ENCODE assay signal across 8 cellular contexts in genomic region chr1:11272842-11273594, GRCh38. TPM values are rescaled to one million over a fixed set of nuclear protein-coding genes. Genes with fewer than 3 reads are reported as not detected.
DNase-seq lines count a peak whose midpoint lies in the region; ATAC-seq, FAIRE-seq and TF ChIP-seq lines count a peak whose summit lies in the region.

Gene UBIAD1 (plus strand): TSS chr1:11273198. CDS start chr1:11273532, 334 bp downstream.

- DNase-seq in COLO668 (lab: John Stamatoyannopoulos, UW; ENCODE audit: unreplicated experiment) = peak; percentile 99
- DNase-seq in HL-60 (ENCODE audit: low read depth in 1 of 2, low spot score in 1 of 2) = peak; percentile 84 to 87
- DNase-seq in NOMO-1 treated with dmso at 0.1 percent for 144 hours (lab: John Stamatoyannopoulos, UW; ENCODE audit: unreplicated experiment) = peak; percentile 81
- DNase-seq in activated CD8-positive, alpha-beta memory T cell treated with anti-CD3 and anti-CD28 coated beads for 4 hours (ENCODE audit: low read depth in 2 of 2) = peak; percentile 65 to 80
- DNase-seq in H1 (ENCODE audit: low read depth in 1 of 2, low spot score in 2 of 2) = peak; percentile 64 to 79
- peak; percentile 92 for DNase-seq in mesendoderm
- DNase-seq in stimulated activated CD8-positive, alpha-beta memory T cell treated with anti-CD3 and anti-CD28 coated beads, Interleukin-12 subunit alpha, Interleukin-12 subunit beta, amount 100 ng/mL, for 4 hours (ENCODE audit: low read depth) = peak; percentile 72

- H2BK15ac ChIP-seq in H1 (ENCODE audit: low read length) (no peak within 1 kb of the TSS), mesendoderm (replicated peaks; ENCODE audit: low read depth) (no peak within 1 kb of the TSS)

- H3K27me3 ChIP-seq in HL-60 (ENCODE audit: insufficient read depth, poor library complexity, severe bottlenecking) (no peaks in the 10 kb centered on the region), H1 (replicated peaks in 1 of 4; ENCODE audit: control insufficient read depth in 3 of 4, extremely low read depth in 1 of 4, insufficient read depth in 3 of 4, low read length in 3 of 4) (no peaks in the 10 kb centered on the region), mesendoderm (ENCODE audit: insufficient read depth, low read length, poor library complexity) (no peaks in the 10 kb centered on the region)

- ATAC-seq in GM19463 (IDR thresholded peaks at IDR 0.05; ENCODE audit: unreplicated experiment) = peak; percentile 88

- H3K27ac ChIP-seq in HL-60 (replicated peaks) = peak within 1 kb of the TSS; percentile 100
- H3K27ac ChIP-seq in H1 (ENCODE audit: low read depth, low read length) = peak within 1 kb of the TSS; percentile 92
- H3K27ac ChIP-seq in mesendoderm (ENCODE audit: low read depth, low read length) = peak within 1 kb of the TSS; percentile 86

- peak within 1 kb of the TSS; percentile 96 for H2AFZ ChIP-seq in H1 (ENCODE audit: low read length)

- CTCF ChIA-PET in H1 (lab: Charles Lee; ENCODE audit: partially characterized antibody) = interaction anchor here (0.8 to 3.1 kb wide), 5 partner anchors 11 to 372 kb away, joined by 3 to 19 read pairs (median 3); partner anchors contain the start of gene MTOR

- H2BK12ac ChIP-seq in H1 (ENCODE audit: low read depth, low read length) = peak within 1 kb of the TSS; percentile 60

- TF ChIP-seq RAD21 in H1 (IDR thresholded peaks at IDR 0.05 in 1 of 2, conservative IDR thresholded peaks at IDR 0.05 in 1 of 2; ENCODE audit: low read depth in 2 of 2, low read length in 2 of 2) = peak; percentile 17 to 35; a peak in 2 of 4 replicates

- peak within 1 kb of the TSS; percentile 96 for H4K5ac ChIP-seq in H1 (ENCODE audit: insufficient read length, low read depth, low read length)
- H4K5ac ChIP-seq in mesendoderm (ENCODE audit: low read length) = no peak within 1 kb of the TSS

- H3K4ac ChIP-seq in H1 (replicated peaks; ENCODE audit: insufficient read length, low read depth, low read length) = no peak within 1 kb of the TSS
- H3K4ac ChIP-seq in mesendoderm (ENCODE audit: low read depth, low read length) = peak within 1 kb of the TSS; percentile 26

- peaks cover 0 to 2% of the 10 kb centered on the region in 2 experiments for H4K20me1 ChIP-seq in H1 (replicated peaks in 1 of 2; ENCODE audit: control insufficient read depth in 1 of 2, insufficient read depth in 2 of 2, low read length in 2 of 2)

- H3K18ac ChIP-seq in H1 (ENCODE audit: extremely low read depth, low read length) = peak within 1 kb of the TSS; percentile 17; the same call in 1 of the 2 replicates
- H3K18ac ChIP-seq in mesendoderm (ENCODE audit: low read length) = peak within 1 kb of the TSS; percentile 94

- no peaks in the 10 kb centered on the region for H3K9me3 ChIP-seq in H1 (ENCODE audit: insufficient read depth in 2 of 2, low read depth in 1 of 2, low read length in 1 of 2)

- H2AK5ac ChIP-seq in H1 (ENCODE audit: low read depth, low read length) (no peak within 1 kb of the TSS), mesendoderm (ENCODE audit: low read length) (peak within 1 kb of the TSS; percentile 69)

- 2% methylated on average over 25 of the region's 64 CpGs; no CpG with 5 or more reads in 1 of the 2 experiments for WGBS in H1 (ENCODE audit: extremely low coverage in 1 of 2, insufficient coverage in 1 of 2, insufficient read length in 1 of 2, insufficient replicate concordance in 2 of 2, low coverage in 1 of 2, low lambda C conversion rate in 2 of 2, missing lambda C conversion rate in 1 of 2), 2 experiments
- WGBS in mesendoderm (ENCODE audit: extremely low coverage, insufficient coverage, low lambda C conversion rate) = no CpG with 5 or more reads among the region's 64 CpGs

- peaks cover 0 to 3% (median 1%) of the 10 kb centered on the region in 4 experiments; a peak in 3 of 7 replicates for H3K4me1 ChIP-seq in H1 (replicated peaks in 1 of 4; ENCODE audit: control insufficient read depth in 3 of 4, insufficient read depth in 4 of 4, low read length in 3 of 4)
- H3K4me1 ChIP-seq in mesendoderm (ENCODE audit: control insufficient read depth, low read depth, low read length) = peaks cover 2% of the 10 kb centered on the region

- H3K23ac ChIP-seq in H1 (ENCODE audit: insufficient read length) (no peak within 1 kb of the TSS), mesendoderm (ENCODE audit: low read length) (no peak within 1 kb of the TSS)

- H2BK120ac ChIP-seq in H1 (replicated peaks; ENCODE audit: low read depth, low read length) = peak within 1 kb of the TSS; percentile 54
- no peak within 1 kb of the TSS for H2BK120ac ChIP-seq in mesendoderm (ENCODE audit: low read depth, low read length)

- peaks cover 0 to 32% of the 10 kb centered on the region in 2 experiments; a peak in 2 of 4 replicates for H3K79me2 ChIP-seq in H1 (ENCODE audit: control insufficient read depth in 1 of 2, insufficient read depth in 2 of 2, low read length in 2 of 2)
- H3K79me2 ChIP-seq in mesendoderm (ENCODE audit: control insufficient read depth, insufficient read depth, low read length) = peaks cover 13% of the 10 kb centered on the region

- peak within 1 kb of the TSS; percentile 65 for H4K91ac ChIP-seq in H1 (replicated peaks; ENCODE audit: insufficient read length, low read length)

- peaks cover 7% of the 10 kb centered on the region for H3K23me2 ChIP-seq in H1 (ENCODE audit: low read depth, low read length)

- TF ChIP-seq POLR2A in H1 (IDR thresholded peaks at IDR 0.05; ENCODE audit: control extremely low read depth in 1 of 2, low read depth in 2 of 2, low read length in 2 of 2) = peak; percentile 46 to 87

- TF ChIP-seq CTCF in HL-60 (IDR thresholded peaks at IDR 0.05; ENCODE audit: insufficient read depth, low read length) = no peak
- peak; percentile 13 to 24 (median 14); a peak in 3 of 4 replicates for TF ChIP-seq CTCF in H1 (IDR thresholded peaks at IDR 0.05; ENCODE audit: control extremely low read depth in 1 of 3, insufficient read depth in 1 of 3, low read depth in 1 of 3, low read length in 3 of 3)

- H3K36me3 ChIP-seq in H1 (ENCODE audit: control insufficient read depth in 2 of 4, insufficient read depth in 4 of 4, low read length in 3 of 4) (no peaks in the 10 kb centered on the region), mesendoderm (ENCODE audit: control insufficient read depth, insufficient read depth, low read length) (no peaks in the 10 kb centered on the region)

- H3K4me2 ChIP-seq in H1 (ENCODE audit: insufficient read depth in 1 of 2, low read depth in 2 of 2, low read length in 2 of 2) = peak within 1 kb of the TSS; percentile 83 to 99
- peak within 1 kb of the TSS; percentile 100 for H3K4me2 ChIP-seq in mesendoderm (ENCODE audit: low read length)

- peaks cover 3% of the 10 kb centered on the region; the same call in 1 of the 2 replicates for H3K79me1 ChIP-seq in H1 (ENCODE audit: low read depth, low read length)
- peaks cover 12% of the 10 kb centered on the region for H3K79me1 ChIP-seq in mesendoderm (ENCODE audit: low read length)

- H4K8ac ChIP-seq in H1 (ENCODE audit: extremely low read depth, insufficient read depth, low read length) (peak within 1 kb of the TSS; percentile 100; the same call in 1 of the 2 replicates), mesendoderm (ENCODE audit: low read depth, low read length) (no peak within 1 kb of the TSS)

- H3K9ac ChIP-seq in H1 (replicated peaks in 1 of 4; ENCODE audit: extremely low read depth in 1 of 4, low read depth in 3 of 4, low read length in 3 of 4) (peak within 1 kb of the TSS; percentile 89 to 97 (median 90)), mesendoderm (ENCODE audit: low read length) (peak within 1 kb of the TSS; percentile 92)

- H2BK5ac ChIP-seq in H1 (ENCODE audit: low read depth, low read length) = peak within 1 kb of the TSS; percentile 95
- H2BK5ac ChIP-seq in mesendoderm (ENCODE audit: low read length) = peak within 1 kb of the TSS; percentile 63

- peak within 1 kb of the TSS; percentile 87 for H3K56ac ChIP-seq in H1 (replicated peaks; ENCODE audit: insufficient read length, low read depth, low read length)
- peak within 1 kb of the TSS; percentile 100 for H3K56ac ChIP-seq in mesendoderm (ENCODE audit: low read length)

- H2BK20ac ChIP-seq in H1 (ENCODE audit: low read length) = no peak within 1 kb of the TSS

- POLR2A ChIA-PET in H1 (lab: Charles Lee; ENCODE audit: partially characterized antibody) = interaction anchor here (0.6 to 2.1 kb wide), 12 partner anchors 10 to 206 kb away, joined by 3 to 17 read pairs (median 4); partner anchors contain the start of genes DISP3 and MTOR

- peak within 1 kb of the TSS; percentile 55 for H3K4me3 ChIP-seq in HL-60 (replicated peaks; ENCODE audit: insufficient read depth, low read length)
- H3K4me3 ChIP-seq in H1 (ENCODE audit: extremely low read depth in 1 of 4, insufficient read depth in 2 of 4, low read depth in 3 of 4, low read length in 4 of 4) = peak within 1 kb of the TSS; percentile 82 to 98 (median 92)
- peak within 1 kb of the TSS; percentile 78 for H3K4me3 ChIP-seq in mesendoderm (ENCODE audit: low read length)

- no peak within 1 kb of the TSS for H3K14ac ChIP-seq in H1 (ENCODE audit: insufficient read length)

- no peak for FAIRE-seq in H1 (lab: Jason Lieb, UNC)

- TF ChIP-seq EP300 in H1 (IDR thresholded peaks at IDR 0.05; ENCODE audit: borderline replicate concordance in 1 of 2, low read depth in 2 of 2, low read length in 2 of 2) = no peak

TF ChIP-seq in H1, 55 proteins besides CTCF, POLR2A, EP300 and RAD21 (continues in another document):
- 0 out of 2 replicates have a peak, but pooled peaks have one; percentile 24 for TF ChIP-seq SP1 (IDR thresholded peaks at IDR 0.05; ENCODE audit: low read depth, low read length)
- no peak for TF ChIP-seq CTBP2 (IDR thresholded peaks at IDR 0.05; ENCODE audit: borderline replicate concordance, insufficient read depth, insufficient read length, low read length)

RNA-seq across cellular contexts. Expression of gene UBIAD1, which starts in this region (rescaled TPM):
- 22.7 and 23.4 TPM in 2 replicates for total RNA-seq in H1 (2021; fragmentation: NEBNext Ultra II Directional; extraction: Animal tissue kit (Norgen Biotek cat#: 25700))
- polyA plus RNA-seq in H1 (2011; rRNA removed) = 26.6 and 32.4 TPM in 2 replicates
- polyA plus RNA-seq in H1 (2011; cell fraction: cytosol; rRNA removed) = 22.4 TPM
- 22.1 TPM for polyA plus RNA-seq in H1 (2011; cell fraction: nucleus; rRNA removed)
- polyA plus RNA-seq in H1 (2012, experiment 1 of 2) = 15.2 to 19.3 TPM (median 17.5 TPM) in 4 replicates
- 22.6 TPM for polyA plus RNA-seq in H1 (2012, experiment 2 of 2)
- polyA plus RNA-seq in H1 (2013, experiment 1 of 2) = 21.6 TPM
- 23.3 TPM for polyA plus RNA-seq in H1 (2013, experiment 2 of 2)
- polyA minus RNA-seq in H1 (2011; rRNA and poly(A)+ RNA removed) = 48.4 and 59.9 TPM in 2 replicates
- 17.0 TPM for polyA minus RNA-seq in H1 (2011; cell fraction: cytosol; rRNA and poly(A)+ RNA removed)
- polyA minus RNA-seq in H1 (2011; cell fraction: nucleus; rRNA and poly(A)+ RNA removed) = 24.8 TPM
- 18.3 TPM for polyA plus RNA-seq in mesendoderm (2013, experiment 1 of 2)
- polyA plus RNA-seq in mesendoderm (2013, experiment 2 of 2) = 18.0 TPM

Comparison
In these comparisons a context has a peak if more than half of its experiments do, and no peak if none do; other contexts are left out.
1. Peak in every context shown above with its lines: DNase-seq, ATAC-seq, H3K4me3 ChIP-seq and H3K27ac ChIP-seq.